In genomic region chr5:172758077-172758835, GRCh38 we compare ENCODE assay signal across 9 cellular contexts. TPM values are rescaled to one million over a fixed set of nuclear protein-coding genes. Genes with fewer than 3 reads are reported as not detected.
DNase-seq lines count a peak whose midpoint lies in the region; ATAC-seq and TF ChIP-seq lines count a peak whose summit lies in the region.
"Had no signal": no experiment of that assay in that cellular context is flagged by ENCODE, and none has a peak within 500 bp of the region (broad histone marks: within the 10 kb centered on the region; RNA-seq: fewer than 3 reads in every experiment).

No MANE protein-coding gene starts in this region.

- H3K4me1 ChIP-seq in Peyer's patch = no peaks in the 10 kb centered on the region
- H3K4me1 ChIP-seq in esophagus muscularis mucosa = peaks cover 2 to 13% (median 9%) of the 10 kb centered on the region in 4 donors
- H3K4me1 ChIP-seq in naive thymus-derived CD4-positive, alpha-beta T cell (ENCODE audit: control insufficient read depth in 2 of 2, insufficient read depth in 2 of 2, low read length in 2 of 2) = no peaks in the 10 kb centered on the region

- TF ChIP-seq POLR2A in Peyer's patch (IDR thresholded peaks at IDR 0.05) (no peak), esophagus muscularis mucosa (IDR thresholded peaks at IDR 0.05; ENCODE audit: low read depth) (no peak)

- no peak for TF ChIP-seq EP300 in esophagus muscularis mucosa (IDR thresholded peaks at IDR 0.05)

- POLR2A ChIA-PET in naive thymus-derived CD4-positive, alpha-beta T cell (lab: Charles Lee) = interaction anchor here (1.2 kb wide), 1 partner anchor 44 kb away, joined by 4 read pairs; no protein-coding TSS in a partner anchor

- H3K9me3 ChIP-seq in Peyer's patch (no peaks in the 10 kb centered on the region), esophagus muscularis mucosa (peaks cover 0 to 7% (median 6%) of the 10 kb centered on the region in 4 donors)
- H3K9me3 ChIP-seq in naive thymus-derived CD4-positive, alpha-beta T cell (ENCODE audit: control insufficient read depth in 2 of 3, low read length in 3 of 3) = no peaks in the 10 kb centered on the region

- H3K27me3 Mint-ChIP-seq in naive thymus-derived CD4-positive, alpha-beta T cell = peaks cover 0 to 21% (median 0%) of the 10 kb centered on the region in 5 donors

- 63% methylated on average over 19 of the region's 19 CpGs for WGBS in esophagus muscularis mucosa

- H3K36me3 Mint-ChIP-seq in naive thymus-derived CD4-positive, alpha-beta T cell = peaks cover 0 to 14% (median 4%) of the 10 kb centered on the region in 5 donors

- H3K4me3 Mint-ChIP-seq in naive thymus-derived CD4-positive, alpha-beta T cell = no peak overlapping the region

- TF ChIP-seq CTCF in AG09309 (IDR thresholded peaks at IDR 0.05; ENCODE audit: control insufficient read depth, insufficient read depth, low read depth, low read length, missing control alignments) (no peak), Peyer's patch (IDR thresholded peaks at IDR 0.05) (no peak), esophagus muscularis mucosa (IDR thresholded peaks at IDR 0.05) (no peak)

- DNase-seq in AG09309 (ENCODE audit: low read depth) (peak; percentile 89), Peyer's patch (peak in 1 of 3 donors; percentile 44), esophagus muscularis mucosa (ENCODE audit: extremely low spot score) (no peak), nucleus accumbens (lab: John Stamatoyannopoulos, UW) (no peak), DMS79 (lab: John Stamatoyannopoulos, UW) (no peak)
- DNase-seq in naive thymus-derived CD4-positive, alpha-beta T cell = no peak
- DNase-seq in activated CD4-positive, alpha-beta T cell treated with anti-CD3 and anti-CD28 coated beads, Interleukin-2, amount 50 U/mL, for 48 hours = no peak
- DNase-seq: NCI-H146 had no signal

- H3K27ac Mint-ChIP-seq in naive thymus-derived CD4-positive, alpha-beta T cell = peak overlapping the region in 2 of 9 donors; percentile 45 to 68

- intact Hi-C loops in esophagus muscularis mucosa (cut with DNase I) = no loop called here
- intact Hi-C loops in naive thymus-derived CD4-positive, alpha-beta T cell (cut with micrococcal nuclease) = no loop called here

- CTCF ChIA-PET in naive thymus-derived CD4-positive, alpha-beta T cell (lab: Charles Lee) = interaction anchor here (1.2 kb wide), 1 partner anchor 14 kb away, joined by 3 read pairs; no protein-coding TSS in a partner anchor

- peak overlapping the region in 3 of 4 donors; percentile 15 to 54 (median 44) for H3K27ac ChIP-seq in Peyer's patch
- H3K27ac ChIP-seq in esophagus muscularis mucosa (replicated peaks in 1 of 4) = peak overlapping the region; percentile 21 to 66 (median 47)
- H3K27ac ChIP-seq in naive thymus-derived CD4-positive, alpha-beta T cell (ENCODE audit: low read depth, low read length) = no peak overlapping the region

- H3K4me3 ChIP-seq in AG09309 (ENCODE audit: control insufficient read depth, low read depth, low read length) (no peak overlapping the region), Peyer's patch (no peak overlapping the region), esophagus muscularis mucosa (no peak overlapping the region)
- no peak overlapping the region for H3K4me3 ChIP-seq in naive thymus-derived CD4-positive, alpha-beta T cell (ENCODE audit: low read length)

- H3K9me3 Mint-ChIP-seq in naive thymus-derived CD4-positive, alpha-beta T cell = peaks cover 0 to 16% (median 6%) of the 10 kb centered on the region in 11 donors

- peak; percentile 43 for ATAC-seq in naive thymus-derived CD4-positive, alpha-beta T cell
- no peak for ATAC-seq in HG02981 (IDR thresholded peaks at IDR 0.05; ENCODE audit: unreplicated experiment)

- H3K4me1 Mint-ChIP-seq in naive thymus-derived CD4-positive, alpha-beta T cell = peaks cover 0 to 3% (median 0%) of the 10 kb centered on the region in 7 donors

- H3K36me3 ChIP-seq in Peyer's patch (no peaks in the 10 kb centered on the region), esophagus muscularis mucosa (no peaks in the 10 kb centered on the region)
- no peaks in the 10 kb centered on the region for H3K36me3 ChIP-seq in naive thymus-derived CD4-positive, alpha-beta T cell (ENCODE audit: control insufficient read depth in 2 of 3, insufficient read depth in 3 of 3, low read length in 3 of 3)

- H3K27me3 ChIP-seq in Peyer's patch = no peaks in the 10 kb centered on the region
- H3K27me3 ChIP-seq in esophagus muscularis mucosa = no peaks in the 10 kb centered on the region
- no peaks in the 10 kb centered on the region for H3K27me3 ChIP-seq in naive thymus-derived CD4-positive, alpha-beta T cell (ENCODE audit: control insufficient read depth in 2 of 2, insufficient read depth in 2 of 2, low read length in 2 of 2)

RNA-seq across cellular contexts. Expression of gene DUSP1, which starts 12.7 kb away (rescaled TPM):
- total RNA-seq in Peyer's patch (100 to 1,000 TPM; 155 to 427 (median 285) TPM), esophagus muscularis mucosa (100 to 1,000 TPM; 455 to 718 (median 676) TPM)
- total RNA-seq in naive thymus-derived CD4-positive, alpha-beta T cell = 1,000 to 10,000 TPM in 2 of 5 experiments, 10 to 100 TPM in 2, 1 to 10 TPM in 1; 5.4 to 2,522 (median 40.7) TPM
- polyA plus RNA-seq in naive thymus-derived CD4-positive, alpha-beta T cell = 10 to 100 TPM; 53.5 to 81.3 TPM
